Comparison of ENCODE assay signal across 8 cellular contexts in the genomic region with DNA sequence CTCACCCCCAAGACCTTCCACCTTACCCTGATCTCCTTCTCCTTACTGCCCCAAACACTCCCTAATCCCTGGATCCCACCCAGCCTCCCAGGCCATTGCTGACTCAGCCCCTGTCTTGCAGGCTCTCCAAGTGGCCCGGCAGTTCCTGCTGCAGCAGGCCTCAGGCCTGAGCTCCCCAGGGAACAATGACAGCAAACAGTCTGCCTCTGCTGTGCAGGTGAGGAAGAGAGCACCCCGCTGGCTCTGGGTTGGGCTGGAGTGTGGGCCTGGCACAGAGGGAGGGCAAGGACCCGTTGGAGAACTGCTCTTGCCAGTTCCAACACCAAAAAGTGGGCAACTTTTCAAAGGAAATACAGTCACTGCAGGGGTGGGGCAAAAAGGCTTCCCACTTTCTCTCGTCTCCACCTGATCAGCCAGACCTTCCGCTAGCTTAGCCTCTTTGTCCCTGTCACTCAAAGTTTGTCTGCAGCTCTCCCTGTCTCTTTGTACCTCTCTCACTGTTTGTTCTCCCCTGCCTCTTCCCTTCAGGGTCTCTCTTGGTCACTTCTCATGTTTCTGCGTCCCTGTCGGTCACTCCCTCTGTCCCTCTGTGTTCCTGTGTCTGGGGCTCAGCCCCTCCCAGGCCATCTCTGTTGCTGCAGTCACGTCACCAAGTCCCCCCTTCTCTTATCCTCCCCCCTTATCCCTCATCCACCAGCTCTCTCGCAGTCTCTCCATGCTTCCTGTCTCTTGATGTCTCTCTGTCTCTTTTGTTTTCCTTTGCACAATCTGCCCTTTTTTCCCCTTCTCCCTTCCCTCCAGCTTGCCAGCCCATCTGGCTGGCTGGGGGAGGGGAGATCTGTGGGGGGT. TPM values are rescaled to one million over a fixed set of nuclear protein-coding genes. Genes with fewer than 3 reads are reported as not detected.
A peak's percentile ranks its signal among the peaks of the same experiment; 100 is the strongest.
DNase-seq lines count a peak whose midpoint lies in the region; ATAC-seq and TF ChIP-seq lines count a peak whose summit lies in the region.

No MANE protein-coding gene starts in this region.

- H3K27me3 Mint-ChIP-seq in endodermal cell (ENCODE audit: insufficient read depth), result no peaks in the 10 kb centered on the region

- no peak overlapping the region for H3K14ac ChIP-seq in neuronal stem cell (ENCODE audit: low read length)

- TF ChIP-seq CTCF in HEK293 (tag by site-specific recombination; IDR thresholded peaks at IDR 0.05), result no peak
- no peak for TF ChIP-seq CTCF in endodermal cell (conservative IDR thresholded peaks at IDR 0.05)
- no peak for TF ChIP-seq CTCF in GM13977 (IDR thresholded peaks at IDR 0.05; ENCODE audit: extremely low read depth, insufficient read depth, missing control alignments)

- no peaks in the 10 kb centered on the region for H3K27me3 ChIP-seq in endodermal cell (ENCODE audit: control insufficient read depth, insufficient read depth, low read length, poor library complexity, severe bottlenecking)
- H3K27me3 ChIP-seq in neuronal stem cell (ENCODE audit: control insufficient read depth in 3 of 3, insufficient read depth in 3 of 3, low read depth in 1 of 3, low read length in 3 of 3), result no peaks in the 10 kb centered on the region

- peak overlapping the region; percentile 50 for H2BK5ac ChIP-seq in neuronal stem cell (ENCODE audit: low read length)

- peaks cover 41% of the 10 kb centered on the region for H3K36me3 Mint-ChIP-seq in endodermal cell (ENCODE audit: low read depth)

- H3K27ac ChIP-seq in HEK293 (ENCODE audit: extremely low read depth, low read depth, low read length), result peak overlapping the region; percentile 82
- H3K27ac ChIP-seq in endodermal cell (ENCODE audit: low read depth, low read length), result peak overlapping the region; percentile 80
- peak overlapping the region; percentile 95 for H3K27ac ChIP-seq in neuronal stem cell (replicated peaks; ENCODE audit: low read length)

- in situ Hi-C loops in GM13977 (cut with MboI; ENCODE audit: low pct_unique_long_range_greater_than_20kb, low sequenced_read_pairs, unreplicated experiment), result no loop called here

- H3K9ac ChIP-seq in endodermal cell (ENCODE audit: extremely low read depth, low read length, poor library complexity, severe bottlenecking), result peak overlapping the region; percentile 47
- no peak overlapping the region for H3K9ac ChIP-seq in neuronal stem cell (ENCODE audit: low read depth, low read length, poor library complexity)

- WGBS in endodermal cell (ENCODE audit: insufficient coverage in 1 of 2, insufficient read length in 1 of 2), 2 experiments, result 6 to 17% methylated on average over 7 to 9 of the region's 9 CpGs
- no CpG with 5 or more reads among the region's 9 CpGs for WGBS in neuronal stem cell (ENCODE audit: extremely low coverage in 2 of 2, insufficient read length in 2 of 2, insufficient replicate concordance in 1 of 2), 2 donors

- DNase-seq in NCI-H748 treated with DMSO at 0.1 percent for 48 hours (lab: John Stamatoyannopoulos, UW), result peak; percentile 89
- peak; percentile 88 for DNase-seq in endodermal cell
- DNase-seq in neuronal stem cell (ENCODE audit: low spot score), result peak; percentile 89
- no peak for DNase-seq in NCI-H1048 (lab: John Stamatoyannopoulos, UW)
- DNase-seq in GM13977 (ENCODE audit: low spot score), result no peak

- no peak for ATAC-seq in GM21786 (IDR thresholded peaks at IDR 0.05; ENCODE audit: unreplicated experiment)
- no peak for ATAC-seq in GM19455 (IDR thresholded peaks at IDR 0.05; ENCODE audit: unreplicated experiment)

- H3K4me3 ChIP-seq in HEK293 (ENCODE audit: low read depth, low read length) (no peak overlapping the region), endodermal cell (ENCODE audit: low read length) (peak overlapping the region; percentile 46), neuronal stem cell (ENCODE audit: low read length in 2 of 2) (no peak overlapping the region)

- peak overlapping the region; percentile 35 for H3K4me2 ChIP-seq in neuronal stem cell (ENCODE audit: insufficient read depth, low read length, poor library complexity, severe bottlenecking)

- H3K4me1 Mint-ChIP-seq in endodermal cell, result peaks cover 56% of the 10 kb centered on the region

- no peak overlapping the region for H3K4ac ChIP-seq in neuronal stem cell (ENCODE audit: low read length)

- H3K18ac ChIP-seq in neuronal stem cell (ENCODE audit: low read length), result peak overlapping the region; percentile 91

- peaks cover 18% of the 10 kb centered on the region for H3K4me1 ChIP-seq in HEK293 (ENCODE audit: control insufficient read depth, insufficient read depth, low read length)
- peaks cover 4% of the 10 kb centered on the region for H3K4me1 ChIP-seq in endodermal cell (ENCODE audit: control insufficient read depth, insufficient read depth, low read length)
- peaks cover 36 to 60% of the 10 kb centered on the region in 2 donors for H3K4me1 ChIP-seq in neuronal stem cell (ENCODE audit: control insufficient read depth in 2 of 2, insufficient read depth in 1 of 2, low read depth in 1 of 2, low read length in 2 of 2)

- peak overlapping the region; percentile 98 for H3K27ac Mint-ChIP-seq in endodermal cell

- no peak overlapping the region for H4K8ac ChIP-seq in neuronal stem cell (ENCODE audit: low read depth, low read length)

- POLR2A ChIA-PET in HEK293 (lab: Yijun Ruan, JAX), result interaction anchor here (1.3 kb wide), 2 partner anchors 10 to 24 kb away, joined by 3 to 6 read pairs; no protein-coding TSS in a partner anchor

- no peaks in the 10 kb centered on the region for H3K9me3 Mint-ChIP-seq in endodermal cell

- peak overlapping the region; percentile 57 for H2BK120ac ChIP-seq in neuronal stem cell (ENCODE audit: low read depth, low read length)

- CTCF ChIA-PET in HEK293 (lab: Yijun Ruan, JAX), result interaction anchor here (0.5 to 7.5 kb wide), 10 partner anchors 9 to 210 kb away, joined by 3 to 40 read pairs (median 4); no protein-coding TSS in a partner anchor

- no peaks in the 10 kb centered on the region for H3K9me3 ChIP-seq in HEK293 (ENCODE audit: control insufficient read depth, insufficient read depth, low read depth, low read length)
- H3K9me3 ChIP-seq in endodermal cell (ENCODE audit: control insufficient read depth, low read length), result no peaks in the 10 kb centered on the region
- H3K9me3 ChIP-seq in neuronal stem cell (replicated peaks in 1 of 2; ENCODE audit: control insufficient read depth in 2 of 2, insufficient read depth in 1 of 2, low read depth in 1 of 2, low read length in 2 of 2), result no peaks in the 10 kb centered on the region

- H3K4me3 Mint-ChIP-seq in endodermal cell, result peak overlapping the region; percentile 43

- H2AFZ ChIP-seq in neuronal stem cell (ENCODE audit: low read length), result peak overlapping the region; percentile 5

- H3K36me3 ChIP-seq in HEK293 (ENCODE audit: control insufficient read depth in 2 of 2, insufficient read depth in 1 of 2, low read length in 2 of 2) (peaks cover 4 to 44% of the 10 kb centered on the region in 2 experiments; a peak in 2 of 3 replicates), endodermal cell (ENCODE audit: control insufficient read depth, insufficient read depth, low read length) (peaks cover 39% of the 10 kb centered on the region), neuronal stem cell (replicated peaks in 1 of 2; ENCODE audit: control insufficient read depth in 2 of 2, insufficient read depth in 2 of 2, low read length in 2 of 2) (peaks cover 8 to 75% of the 10 kb centered on the region in 2 donors)

- H2BK15ac ChIP-seq in neuronal stem cell (ENCODE audit: low read length), result no peak overlapping the region

- no peak overlapping the region for H4K91ac ChIP-seq in neuronal stem cell (ENCODE audit: low read depth, low read length, poor library complexity)

- peak overlapping the region; percentile 48 for H2BK12ac ChIP-seq in neuronal stem cell (ENCODE audit: low read length)

- peaks cover 6% of the 10 kb centered on the region for H3K79me1 ChIP-seq in neuronal stem cell (ENCODE audit: low read depth, low read length)

- peak overlapping the region; percentile 60 for H2AK5ac ChIP-seq in neuronal stem cell (ENCODE audit: low read depth, low read length)

- no peak overlapping the region for H3K23ac ChIP-seq in neuronal stem cell (ENCODE audit: low read depth, low read length, poor library complexity)

TF ChIP-seq in HEK293, 187 proteins besides CTCF, POLR2A, EP300 and RAD21 (continues in another document):
- TF ChIP-seq OVOL3 (tag by site-specific recombination; IDR thresholded peaks at IDR 0.05) (no peak), ZNF133 (tag by site-specific recombination; IDR thresholded peaks at IDR 0.05) (no peak), ZNF548 (tag by site-specific recombination; IDR thresholded peaks at IDR 0.05) (no peak), ZNF202 (tag by site-specific recombination; IDR thresholded peaks at IDR 0.05; ENCODE audit: borderline replicate concordance) (no peak), ZNF112 (tag by site-specific recombination; IDR thresholded peaks at IDR 0.05) (no peak), ZNF248 (tag by site-specific recombination; IDR thresholded peaks at IDR 0.05) (no peak), SETDB1 (IDR thresholded peaks at IDR 0.05; ENCODE audit: insufficient read length, low read length) (no peak), ZBTB7A (tag by site-specific recombination; IDR thresholded peaks at IDR 0.05; ENCODE audit: low read depth) (no peak), ZFHX2 (tag by site-specific recombination; conservative IDR thresholded peaks at IDR 0.05) (no peak), ZBTB1 (tag by site-specific recombination; IDR thresholded peaks at IDR 0.05) (no peak), ZNF664 (tag by site-specific recombination; IDR thresholded peaks at IDR 0.05) (no peak), BCL11A (tag by site-specific recombination; IDR thresholded peaks at IDR 0.05; ENCODE audit: low read depth) (no peak; the same call in 1 of the 2 replicates), ZNF416 (tag by site-specific recombination; IDR thresholded peaks at IDR 0.05) (no peak), SCRT1 (tag by site-specific recombination; IDR thresholded peaks at IDR 0.05; ENCODE audit: borderline replicate concordance) (no peak), ZNF654 (tag by site-specific recombination; IDR thresholded peaks at IDR 0.05; ENCODE audit: low read depth) (no peak)
- TF ChIP-seq, protein P1, sequence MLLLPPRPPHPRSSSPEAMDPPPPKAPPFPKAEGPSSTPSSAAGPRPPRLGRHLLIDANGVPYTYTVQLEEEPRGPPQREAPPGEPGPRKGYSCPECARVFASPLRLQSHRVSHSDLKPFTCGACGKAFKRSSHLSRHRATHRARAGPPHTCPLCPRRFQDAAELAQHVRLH (tag by site-specific recombination; IDR thresholded peaks at IDR 0.05), result no peak

RNA-seq across cellular contexts. Expression of a gene that starts 31.9 kb away (rescaled TPM):
- total RNA-seq in endodermal cell, result 10 to 100 TPM; 44.4 to 47.7 TPM
- 54.1 TPM for polyA plus RNA-seq in endodermal cell (2013, experiment 1 of 2)
- 47.0 TPM for polyA plus RNA-seq in endodermal cell (2013, experiment 2 of 2)
- polyA plus RNA-seq in neuronal stem cell (2013, experiment 1 of 2), result 43.1 TPM
- 44.6 TPM for polyA plus RNA-seq in neuronal stem cell (2013, experiment 2 of 2)

Comparison
In these comparisons a context has a peak if more than half of its experiments do, and no peak if none do; other contexts are left out.
1. DNase-seq: peak in NCI-H748 treated with DMSO at 0.1 percent for 48 hours (single experiment), endodermal cell (single experiment) and neuronal stem cell (single experiment); none in NCI-H1048 (single experiment) and GM13977 (single experiment).
2. Peak in every context shown above with its lines, with median percentiles within 50 percentile points of each other: H3K27ac ChIP-seq.